Comparison of ENCODE assay signal across 19 cellular contexts in the genomic region with DNA sequence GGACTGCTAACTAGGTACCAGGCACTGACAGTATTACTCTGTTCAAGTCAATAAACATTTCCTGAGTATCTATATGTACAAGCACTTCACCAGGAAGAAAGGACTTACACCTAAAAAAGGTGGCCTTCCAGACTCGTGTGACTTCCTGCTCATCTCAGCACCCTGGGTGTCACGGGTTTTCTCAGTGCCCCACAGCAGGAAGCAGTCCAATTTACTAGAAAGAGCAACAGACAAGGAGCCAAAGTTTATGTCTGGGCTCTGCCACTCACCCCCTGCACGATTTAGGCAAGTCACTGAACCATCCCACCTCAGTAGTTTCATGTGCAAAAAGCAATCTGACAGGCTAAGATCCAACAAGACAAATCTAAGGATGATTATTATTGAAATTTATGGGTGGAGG.
DNase-seq lines count a peak whose midpoint lies in the region; ATAC-seq, FAIRE-seq and TF ChIP-seq lines count a peak whose summit lies in the region.
"Had no signal": no experiment of that assay in that cellular context is flagged by ENCODE, and none has a peak within 500 bp of the region (broad histone marks: within the 10 kb centered on the region; RNA-seq: fewer than 3 reads in every experiment).

No MANE protein-coding gene starts in this region.

- peak overlapping the region; percentile 10; the same call in 1 of the 2 replicates for H2AFZ ChIP-seq in Loucy (ENCODE audit: low read length)

- H3K9me3 ChIP-seq in Loucy (ENCODE audit: insufficient read depth, low read depth, low read length): no peaks in the 10 kb centered on the region
- H3K9me3 ChIP-seq: BE2C had no signal

- H3K79me2 ChIP-seq in Loucy (ENCODE audit: insufficient read depth, low read length): no peaks in the 10 kb centered on the region

- DNase-seq in GM12892 (ENCODE audit: insufficient read length) (no peak), neural crest cell (ENCODE audit: low read depth, low spot score) (no peak), NCI-H82 (lab: John Stamatoyannopoulos, UW) (no peak), left lobe of liver (ENCODE audit: low spot score) (no peak)
- DNase-seq in stimulated activated CD4-positive, alpha-beta T cell treated with anti-CD3 and anti-CD28 coated beads, Interleukin-12 subunit alpha, Interleukin-12 subunit beta, amount 100 ng/mL, for 4 hours: no peak
- DNase-seq: ACHN; BE2C; C1 segment of cervical spinal cord; CD8-positive, alpha-beta memory T cell; COR-L47; DMS 273 treated with DMSO at 0.1 percent for 48 hours; DMS79; GDM1; H9 had no signal

- H3K4me1 ChIP-seq in Loucy (ENCODE audit: insufficient read depth, low read length, poor library complexity, severe bottlenecking): no peaks in the 10 kb centered on the region
- H3K4me1 ChIP-seq: BE2C had no signal

- no peaks in the 10 kb centered on the region for H3K36me3 Mint-ChIP-seq in neural crest cell (ENCODE audit: low read depth)
- H3K36me3 Mint-ChIP-seq: CD4-positive, CD25-positive, alpha-beta regulatory T cell; CD8-positive, alpha-beta memory T cell had no signal

- FAIRE-seq in GM12892 (lab: Jason Lieb, UNC): peak; percentile 60
- FAIRE-seq: A204.1, H1, HepG2 had no signal

- no peaks in the 10 kb centered on the region for H4K20me1 ChIP-seq in Loucy (ENCODE audit: insufficient read depth, low read length, poor library complexity, severe bottlenecking)

- H3K9me2 ChIP-seq in Loucy (replicated peaks; ENCODE audit: low read depth, low read length): no peaks in the 10 kb centered on the region

- H3K27ac Mint-ChIP-seq in neural crest cell (ENCODE audit: unreplicated experiment): peak overlapping the region; percentile 66
- H3K27ac Mint-ChIP-seq: CD4-positive, CD25-positive, alpha-beta regulatory T cell; CD8-positive, alpha-beta memory T cell had no signal

- H3F3A ChIP-seq in Loucy (ENCODE audit: low read depth): no peaks in the 10 kb centered on the region

- H3K9ac ChIP-seq in Loucy (ENCODE audit: low read depth, low read length, poor library complexity, severe bottlenecking): no peak overlapping the region

- peaks cover 3% of the 10 kb centered on the region for H3K9me3 Mint-ChIP-seq in neural crest cell
- H3K9me3 Mint-ChIP-seq: CD4-positive, CD25-positive, alpha-beta regulatory T cell; CD8-positive, alpha-beta memory T cell; H9 had no signal

- H3K4me2 ChIP-seq in Loucy (ENCODE audit: low read depth, low read length, poor library complexity, severe bottlenecking): no peak overlapping the region

- TF ChIP-seq CTCF in Loucy (conservative IDR thresholded peaks at IDR 0.05; ENCODE audit: low read length) (no peak), neural crest cell (conservative IDR thresholded peaks at IDR 0.05) (no peak)

- peaks cover 35% of the 10 kb centered on the region for H3K4me1 Mint-ChIP-seq in neural crest cell
- H3K4me1 Mint-ChIP-seq: CD4-positive, CD25-positive, alpha-beta regulatory T cell; CD8-positive, alpha-beta memory T cell had no signal

- no peak overlapping the region for H3K4me3 Mint-ChIP-seq in neural crest cell
- H3K4me3 Mint-ChIP-seq: CD4-positive, CD25-positive, alpha-beta regulatory T cell; CD8-positive, alpha-beta memory T cell; H9 had no signal

- H3K4me3 ChIP-seq in Loucy (ENCODE audit: low read length, poor library complexity, severe bottlenecking): no peak overlapping the region

- H3K27me3 Mint-ChIP-seq in neural crest cell (ENCODE audit: low read depth): no peaks in the 10 kb centered on the region
- H3K27me3 Mint-ChIP-seq: CD4-positive, CD25-positive, alpha-beta regulatory T cell had no signal

- no peaks in the 10 kb centered on the region for H3K27me3 ChIP-seq in Loucy (ENCODE audit: insufficient read depth, low read length, poor library complexity, severe bottlenecking)
- H3K27me3 ChIP-seq: BE2C had no signal

- TF ChIP-seq POLR2A in GM12892 (IDR thresholded peaks at IDR 0.05; ENCODE audit: low read depth, low read length): no peak

- ATAC-seq in left lobe of liver: no peak
- ATAC-seq: HepG2 had no signal

- no peaks in the 10 kb centered on the region for H3K36me3 ChIP-seq in Loucy (ENCODE audit: insufficient read depth, low read length)
- H3K36me3 ChIP-seq: BE2C had no signal
